ENCODE assay signal across 16 cellular contexts in the genomic region with DNA sequence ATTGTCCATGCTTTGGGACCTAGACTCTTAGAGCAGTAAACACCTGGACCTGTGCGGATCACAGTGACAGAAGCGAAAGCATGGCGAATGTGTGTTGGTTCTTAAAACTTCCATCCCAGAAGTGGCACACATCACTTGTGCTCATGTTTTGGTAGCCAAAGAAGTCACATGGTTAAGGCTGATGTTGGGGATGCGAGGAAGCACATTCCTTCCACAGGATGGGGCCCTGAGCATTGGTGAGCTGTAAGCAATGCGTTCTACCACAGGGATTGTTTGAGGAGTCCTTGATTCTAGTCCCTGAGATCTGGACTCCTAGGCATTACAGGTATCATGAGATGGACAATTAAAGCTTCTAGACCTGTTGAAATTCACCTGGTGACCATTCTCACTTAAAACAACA.
"Had no signal": no experiment of that assay in that cellular context is flagged by ENCODE, and none has a peak within 500 bp of the region (broad histone marks: within the 10 kb centered on the region; RNA-seq: fewer than 3 reads in every experiment).

No MANE protein-coding gene starts in this region.

- H3K27me3 ChIP-seq: dorsolateral prefrontal cortex, esophagus muscularis mucosa had no signal

- H3K4me1 ChIP-seq: esophagus muscularis mucosa, left ventricle myocardium inferior had no signal

- H3K9me3 ChIP-seq: esophagus muscularis mucosa, left ventricle myocardium inferior had no signal

- ATAC-seq: activated CD4-positive, CD25-positive, alpha-beta regulatory T cell treated with anti-CD3 and anti-CD28 coated beads, Interleukin-2, amount 50 U/mL, for 24 hours; T-helper 17 cell had no signal

- H3K36me3 ChIP-seq: esophagus muscularis mucosa, left ventricle myocardium inferior had no signal

- H3K4me3 ChIP-seq: dorsolateral prefrontal cortex, esophagus muscularis mucosa, left ventricle myocardium inferior had no signal

- FAIRE-seq: endometrium, keratinocyte, TTC549 had no signal

- DNase-seq: activated effector memory CD4-positive, alpha-beta T cell treated with Interleukin-2 at 50 U/mL for 16 hours; activated T-cell treated with anti-CD3 and anti-CD28 coated beads, Interleukin-2, amount 50 U/mL, for 1 hour; amygdala; dorsolateral prefrontal cortex; glutamatergic neuron; left ventricle myocardium inferior; stimulated activated CD4-positive, alpha-beta T cell treated with anti-CD3 and anti-CD28 coated beads, Interleukin-12 subunit alpha, Interleukin-12 subunit beta, amount 100 ng/mL, for 4 hours; stimulated activated naive CD4-positive, alpha-beta T cell; substantia nigra; T-helper 17 cell; trophoblast cell had no signal

- H3K27ac ChIP-seq: dorsolateral prefrontal cortex, esophagus muscularis mucosa, left ventricle myocardium inferior had no signal
